ENCODE assay signal across 8 cellular contexts in the genomic region with DNA sequence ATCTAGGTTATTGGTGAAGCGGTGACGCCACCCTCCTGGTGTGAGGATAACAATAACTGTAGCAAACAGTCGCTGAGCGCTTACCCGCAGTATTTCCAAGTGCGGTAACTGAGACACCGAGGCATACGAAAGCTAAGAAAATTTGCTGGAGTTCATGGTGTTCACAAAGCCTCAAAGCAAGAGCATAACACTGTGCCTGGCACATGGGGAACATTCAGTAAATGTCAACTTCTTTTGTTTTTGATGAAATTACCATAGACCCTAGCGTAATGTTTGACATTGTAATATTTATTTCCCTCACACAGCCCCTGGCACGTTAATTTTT. TPM values are rescaled to one million over a fixed set of nuclear protein-coding genes. Genes with fewer than 3 reads are reported as not detected.
DNase-seq lines count a peak whose midpoint lies in the region; ATAC-seq and TF ChIP-seq lines count a peak whose summit lies in the region.

No MANE protein-coding gene starts in this region.

- H3K27me3 ChIP-seq in SJSA1 (replicated peaks) (no peaks in the 10 kb centered on the region), esophagus squamous epithelium (no peaks in the 10 kb centered on the region), trophoblast cell (ENCODE audit: insufficient read depth, low read length) (no peaks in the 10 kb centered on the region)

- no peak overlapping the region for H2BK120ac ChIP-seq in trophoblast cell (ENCODE audit: insufficient read depth, low read length, poor library complexity)

- H3K4ac ChIP-seq in trophoblast cell (ENCODE audit: low read depth, low read length), result peak overlapping the region; percentile 15

- peaks cover 4% of the 10 kb centered on the region for H3K79me2 ChIP-seq in trophoblast cell (ENCODE audit: control insufficient read depth, insufficient read depth, low read length, poor library complexity)

- peak overlapping the region; percentile 46 for H3K18ac ChIP-seq in trophoblast cell (ENCODE audit: low read length)

- no peak overlapping the region for H4K12ac ChIP-seq in trophoblast cell (ENCODE audit: low read depth, low read length)

- H2AK5ac ChIP-seq in trophoblast cell (ENCODE audit: low read length), result no peak overlapping the region

- H2BK12ac ChIP-seq in trophoblast cell (ENCODE audit: low read length), result no peak overlapping the region

- H3K4me2 ChIP-seq in trophoblast cell (ENCODE audit: low read length), result peak overlapping the region; percentile 90

- intact Hi-C loops in esophagus squamous epithelium (cut with DNase I), result no loop called here

- 6 to 7% methylated on average over 10 of the region's 10 CpGs for WGBS in esophagus squamous epithelium, 2 donors
- WGBS in trophoblast cell (ENCODE audit: extremely low coverage, insufficient coverage, insufficient read length), result no CpG with 5 or more reads among the region's 10 CpGs

- H3K14ac ChIP-seq in trophoblast cell (ENCODE audit: low read length), result peak overlapping the region; percentile 24

- H3K4me1 ChIP-seq in ES-I3 (ENCODE audit: insufficient read depth, low read length) (no peaks in the 10 kb centered on the region), SJSA1 (replicated peaks) (peaks cover 10% of the 10 kb centered on the region), esophagus squamous epithelium (peaks cover 6 to 30% (median 11%) of the 10 kb centered on the region in 3 donors), trophoblast cell (ENCODE audit: control insufficient read depth in 1 of 2, insufficient read depth in 2 of 2, low read length in 2 of 2) (peaks cover 0 to 4% of the 10 kb centered on the region in 2 experiments)

- H3K9ac ChIP-seq in ES-I3 (ENCODE audit: low read depth, low read length), result peak overlapping the region; percentile 79
- peak overlapping the region; percentile 87 for H3K9ac ChIP-seq in trophoblast cell (ENCODE audit: low read length)

- no peaks in the 10 kb centered on the region for H3K9me3 ChIP-seq in ES-I3 (ENCODE audit: control insufficient read depth, insufficient read depth, low read length)
- no peaks in the 10 kb centered on the region for H3K9me3 ChIP-seq in SJSA1 (replicated peaks)
- H3K9me3 ChIP-seq in esophagus squamous epithelium, result no peaks in the 10 kb centered on the region
- no peaks in the 10 kb centered on the region for H3K9me3 ChIP-seq in trophoblast cell (ENCODE audit: insufficient read depth, low read depth, low read length)

- H3K27ac ChIP-seq in SJSA1, result peak overlapping the region; percentile 98
- H3K27ac ChIP-seq in esophagus squamous epithelium, result peak overlapping the region; percentile 98 to 100 (median 99)
- H3K27ac ChIP-seq in trophoblast cell (ENCODE audit: low read depth, low read length), result peak overlapping the region; percentile 8

- H3K79me1 ChIP-seq in trophoblast cell (ENCODE audit: low read length), result peaks cover 7% of the 10 kb centered on the region

- DNase-seq in SJSA1 (ENCODE audit: low read depth in 1 of 2, low spot score in 2 of 2), result no peak
- no peak for DNase-seq in esophagus squamous epithelium (lab: John Stamatoyannopoulos, UW)
- DNase-seq in trophoblast cell, result no peak
- DNase-seq in AG08396 (ENCODE audit: low spot score), result no peak
- DNase-seq in NK-92 treated with Interleukin-12 subunit alpha and Interleukin-12 subunit beta, amount 100 ng/mL, for 24 hours (lab: John Stamatoyannopoulos, UW), result no peak

- peak overlapping the region; percentile 67 for H2AFZ ChIP-seq in trophoblast cell (ENCODE audit: insufficient read depth, low read length, poor library complexity)

- H4K8ac ChIP-seq in trophoblast cell (ENCODE audit: low read depth, low read length), result peak overlapping the region; percentile 6

- no peak for TF ChIP-seq POLR2A in esophagus squamous epithelium (IDR thresholded peaks at IDR 0.05)

- H3K4me3 ChIP-seq in SJSA1 (peak overlapping the region; percentile 79), esophagus squamous epithelium (peak overlapping the region; percentile 92 to 100 (median 93)), trophoblast cell (ENCODE audit: low read depth, low read length) (peak overlapping the region; percentile 91)

- ATAC-seq in HG03521 (IDR thresholded peaks at IDR 0.05; ENCODE audit: unreplicated experiment) (no peak), HG02973 (IDR thresholded peaks at IDR 0.05; ENCODE audit: unreplicated experiment) (no peak)

- no peak for TF ChIP-seq CTCF in esophagus squamous epithelium (IDR thresholded peaks at IDR 0.05)

- no peak overlapping the region for H2BK5ac ChIP-seq in trophoblast cell (ENCODE audit: low read depth, low read length, poor library complexity)

- H3K23ac ChIP-seq in trophoblast cell (ENCODE audit: low read length), result no peak overlapping the region

- no peak overlapping the region for H4K91ac ChIP-seq in trophoblast cell (ENCODE audit: low read depth, low read length)

- 0 out of 2 replicates have a peak, but pooled peaks cover 2% of the 10 kb centered on the region for H3K36me3 ChIP-seq in ES-I3 (ENCODE audit: insufficient read depth, low read length)
- peaks cover 15% of the 10 kb centered on the region; the same call in 1 of the 2 replicates for H3K36me3 ChIP-seq in SJSA1
- H3K36me3 ChIP-seq in esophagus squamous epithelium, result peaks cover 0 to 16% (median 0%) of the 10 kb centered on the region in 3 donors
- H3K36me3 ChIP-seq in trophoblast cell (ENCODE audit: control insufficient read depth in 1 of 2, insufficient read depth in 2 of 2, low read length in 2 of 2), result peaks cover 0 to 2% of the 10 kb centered on the region in 2 experiments

RNA-seq across cellular contexts. Expression of a gene that starts 0.8 kb away (rescaled TPM):
- total RNA-seq in SJSA1 (2014; rRNA removed; shearing (Covaris generic)), result 29.6 and 65.9 TPM in 2 replicates
- total RNA-seq in esophagus squamous epithelium, result 10 to 100 TPM; 15.0 to 36.9 (median 26.2) TPM
- polyA plus RNA-seq in trophoblast cell (2013), result 13.2 and 13.5 TPM in 2 replicates

RNA-seq across cellular contexts. Expression of a gene that starts 12.1 kb away (rescaled TPM):
- not detected in 2 replicates for total RNA-seq in SJSA1 (2014; rRNA removed; shearing (Covaris generic))
- 100 to 1,000 TPM in 1 of 4 donors, 10 to 100 TPM in 1, 1 to 10 TPM in 2; 2.7 to 121 (median 23.2) TPM for total RNA-seq in esophagus squamous epithelium
- polyA plus RNA-seq in trophoblast cell (2013), result 0.04 and 0.10 TPM in 2 replicates

Comparison
In these comparisons a context has a peak if more than half of its experiments do, and no peak if none do; other contexts are left out.
1. H3K27ac ChIP-seq: peak in every context shown above with its lines; median percentile 99 in esophagus squamous epithelium; 98 in SJSA1; 8 in trophoblast cell.